Comparison of ENCODE assay signal across 8 cellular contexts in genomic region chr5:76175051-76175666, GRCh38.
A peak's percentile ranks its signal among the peaks of the same experiment; 100 is the strongest.
DNase-seq lines count a peak whose midpoint lies in the region; ATAC-seq and FAIRE-seq lines count a peak whose summit lies in the region.

No MANE protein-coding gene starts in this region.

- H3K9me3 Mint-ChIP-seq in CD8-positive, alpha-beta memory T cell, result no peaks in the 10 kb centered on the region
- no peaks in the 10 kb centered on the region for H3K9me3 Mint-ChIP-seq in activated naive CD8-positive, alpha-beta T cell treated with anti-CD3 and anti-CD28 coated beads, Interleukin-2, amount 50 U/mL, for 24 hours

- H3K4me1 ChIP-seq in CD8-positive, alpha-beta memory T cell (ENCODE audit: insufficient read depth, low read length), result peaks cover 17% of the 10 kb centered on the region

- H3K27me3 Mint-ChIP-seq in CD8-positive, alpha-beta memory T cell, result no peaks in the 10 kb centered on the region
- no peaks in the 10 kb centered on the region for H3K27me3 Mint-ChIP-seq in activated naive CD8-positive, alpha-beta T cell treated with anti-CD3 and anti-CD28 coated beads, Interleukin-2, amount 50 U/mL, for 24 hours

- peak overlapping the region in 7 of 8 donors; percentile 11 to 86 (median 66) for H3K27ac Mint-ChIP-seq in CD8-positive, alpha-beta memory T cell
- H3K27ac Mint-ChIP-seq in activated naive CD8-positive, alpha-beta T cell treated with anti-CD3 and anti-CD28 coated beads, Interleukin-2, amount 50 U/mL, for 24 hours, result no peak overlapping the region

- ATAC-seq in GM19328 (IDR thresholded peaks at IDR 0.05; ENCODE audit: unreplicated experiment), result peak; percentile 48
- no peak for ATAC-seq in activated naive CD8-positive, alpha-beta T cell treated with anti-CD3 and anti-CD28 coated beads, Interleukin-2, amount 50 U/mL, for 24 hours

- CTCF ChIA-PET in CD8-positive, alpha-beta memory T cell (lab: Charles Lee), result interaction anchor here (0.6 to 3.3 kb wide), 19 partner anchors 8 to 171 kb away, joined by 3 to 22 read pairs (median 4); no protein-coding TSS in a partner anchor

- H3K9me3 ChIP-seq in CD8-positive, alpha-beta memory T cell (ENCODE audit: low read length), result no peaks in the 10 kb centered on the region

- no peak overlapping the region for H3K27ac ChIP-seq in CD8-positive, alpha-beta memory T cell (ENCODE audit: low read depth, low read length)

- peaks cover 19 to 30% (median 20%) of the 10 kb centered on the region in 3 donors for H3K4me1 Mint-ChIP-seq in CD8-positive, alpha-beta memory T cell
- H3K4me1 Mint-ChIP-seq in activated naive CD8-positive, alpha-beta T cell treated with anti-CD3 and anti-CD28 coated beads, Interleukin-2, amount 50 U/mL, for 24 hours, result peaks cover 29% of the 10 kb centered on the region

- H3K27me3 ChIP-seq in CD8-positive, alpha-beta memory T cell (ENCODE audit: insufficient read depth, low read length, poor library complexity, severe bottlenecking), result no peaks in the 10 kb centered on the region

- POLR2A ChIA-PET in CD8-positive, alpha-beta memory T cell (lab: Charles Lee), result interaction anchor here (0.6 to 0.8 kb wide), 2 partner anchors 97 to 466 kb away, joined by 3 read pairs; no protein-coding TSS in a partner anchor

- H3K36me3 ChIP-seq in CD8-positive, alpha-beta memory T cell (ENCODE audit: insufficient read depth, low read length), result no peaks in the 10 kb centered on the region

- peak; percentile 23 to 58 (median 30) for DNase-seq in CD8-positive, alpha-beta memory T cell
- DNase-seq in KG1 (lab: John Stamatoyannopoulos, UW) (peak; percentile 65), SKM-1 treated with dmso at 0.1 percent for 144 hours (lab: John Stamatoyannopoulos, UW; ENCODE audit: unreplicated experiment) (peak; percentile 34), iPS-NIHi7 (ENCODE audit: extremely low spot score) (peak; percentile 82), RCC 7860 (ENCODE audit: low spot score) (no peak)
- DNase-seq in activated naive CD8-positive, alpha-beta T cell treated with anti-CD3 and anti-CD28 coated beads, Interleukin-2, amount 50 U/mL, for 24 hours, result peak; percentile 56
- peak; percentile 58 for DNase-seq in stimulated activated CD4-positive, alpha-beta T cell treated with anti-CD3 and anti-CD28 coated beads, Interleukin-4, amount 100 ng/mL, for 24 hours

- no peak overlapping the region for H3K4me3 ChIP-seq in CD8-positive, alpha-beta memory T cell (ENCODE audit: low read length)

- H3K36me3 Mint-ChIP-seq in CD8-positive, alpha-beta memory T cell, result no peaks in the 10 kb centered on the region
- no peaks in the 10 kb centered on the region for H3K36me3 Mint-ChIP-seq in activated naive CD8-positive, alpha-beta T cell treated with anti-CD3 and anti-CD28 coated beads, Interleukin-2, amount 50 U/mL, for 24 hours (ENCODE audit: low read depth)

- peak overlapping the region; percentile 37 to 80 (median 75) for H3K4me3 Mint-ChIP-seq in CD8-positive, alpha-beta memory T cell
- peak overlapping the region; percentile 48 for H3K4me3 Mint-ChIP-seq in activated naive CD8-positive, alpha-beta T cell treated with anti-CD3 and anti-CD28 coated beads, Interleukin-2, amount 50 U/mL, for 24 hours

- no peak for FAIRE-seq in RCC 7860 (lab: Jason Lieb, UNC)
